1 cellular context compared by ENCODE assay signal in genomic region chr3:48014358-48014757, GRCh38.
TF ChIP-seq lines count a peak whose summit lies in the region.

No MANE protein-coding gene starts in this region.

TF ChIP-seq in SK-N-SH, 30 proteins besides CTCF, POLR2A, EP300 and RAD21 (continued from another document):
- TF ChIP-seq EZH2phosphoT487 (IDR thresholded peaks at IDR 0.05; ENCODE audit: borderline replicate concordance, low read depth) = no peak
- TF ChIP-seq USF2 (IDR thresholded peaks at IDR 0.05; ENCODE audit: borderline replicate concordance, low read depth, low read length) = no peak
- TF ChIP-seq MAX (IDR thresholded peaks at IDR 0.05; ENCODE audit: low read depth) = no peak
- no peak for TF ChIP-seq RXRA (IDR thresholded peaks at IDR 0.05; ENCODE audit: borderline replicate concordance, low read depth)
- TF ChIP-seq YY1 (IDR thresholded peaks at IDR 0.05; ENCODE audit: low read depth) = no peak
